ENCODE assay signal across 26 cellular contexts in genomic region chr19:30341646-30342201, GRCh38. TPM values are rescaled to one million over a fixed set of nuclear protein-coding genes. Genes with fewer than 3 reads are reported as not detected.
"Had no signal": no experiment of that assay in that cellular context is flagged by ENCODE, and none has a peak within 500 bp of the region (broad histone marks: within the 10 kb centered on the region; RNA-seq: fewer than 3 reads in every experiment).

No MANE protein-coding gene starts in this region.

- H3K36me3 Mint-ChIP-seq: activated naive CD4-positive, alpha-beta T cell treated with anti-CD3 and anti-CD28 coated beads, Interleukin-2, amount 50 U/mL, for 72 hours; naive thymus-derived CD8-positive, alpha-beta T cell had no signal

- H3K4me1 Mint-ChIP-seq: activated CD4-positive, alpha-beta T cell treated with anti-CD3 and anti-CD28 coated beads, Interleukin-2, amount 10 ng/mL, durations not matched to agents 24 days and 14 days; naive thymus-derived CD8-positive, alpha-beta T cell had no signal

- ATAC-seq: activated CD4-positive, CD25-positive, alpha-beta regulatory T cell treated with anti-CD3 and anti-CD28 coated beads, Interleukin-2, amount 50 U/mL, for 24 hours; activated CD8-positive, alpha-beta T cell treated with anti-CD3 and anti-CD28 coated beads, Interleukin-2, amount 10 ng/mL, durations not matched to agents 7 days and 5 days; activated naive CD4-positive, alpha-beta T cell treated with anti-CD3 and anti-CD28 coated beads, Interleukin-2, amount 50 U/mL, for 72 hours; esophagus mucosa; gastrocnemius medialis; naive thymus-derived CD8-positive, alpha-beta T cell had no signal

- H3K27ac Mint-ChIP-seq: activated CD4-positive, alpha-beta T cell treated with anti-CD3 and anti-CD28 coated beads, Interleukin-2, amount 10 ng/mL, durations not matched to agents 24 days and 14 days; activated CD8-positive, alpha-beta T cell treated with anti-CD3 and anti-CD28 coated beads, Interleukin-2, amount 10 ng/mL, durations not matched to agents 7 days and 5 days; activated naive CD4-positive, alpha-beta T cell treated with anti-CD3 and anti-CD28 coated beads, Interleukin-2, amount 50 U/mL, for 72 hours; naive thymus-derived CD8-positive, alpha-beta T cell; progenitor cell of endocrine pancreas had no signal

- H3K4me3 Mint-ChIP-seq: activated CD4-positive, alpha-beta T cell treated with anti-CD3 and anti-CD28 coated beads, Interleukin-2, amount 10 ng/mL, durations not matched to agents 24 days and 14 days; activated CD8-positive, alpha-beta T cell treated with anti-CD3 and anti-CD28 coated beads, Interleukin-2, amount 10 ng/mL, durations not matched to agents 7 days and 5 days; naive thymus-derived CD8-positive, alpha-beta T cell had no signal

- H3K27ac ChIP-seq: gastrocnemius medialis, left ventricle myocardium inferior, sigmoid colon, thoracic aorta, upper lobe of left lung, VCaP had no signal

- H3K36me3 ChIP-seq: gastrocnemius medialis, left ventricle myocardium inferior, sigmoid colon, thoracic aorta, upper lobe of left lung had no signal

- H3K4me3 ChIP-seq: gastrocnemius medialis, left ventricle myocardium inferior, sigmoid colon, thoracic aorta, upper lobe of left lung had no signal

- DNase-seq: activated CD4-positive, alpha-beta T cell treated with anti-CD3 and anti-CD28 coated beads, Interleukin-2, amount 10 ng/mL, durations not matched to agents 24 days and 14 days; activated CD8-positive, alpha-beta T cell treated with anti-CD3 and anti-CD28 coated beads, Interleukin-2, amount 10 ng/mL, durations not matched to agents 7 days and 5 days; activated gamma-delta T cell treated with Interleukin-2 at 50 U/mL for 16 hours; aorta; central memory CD4-positive, alpha-beta T cell; dermis blood vessel endothelial cell; effector memory CD4-positive, alpha-beta T cell; gastrocnemius medialis; hypothalamus; left ventricle myocardium inferior; naive thymus-derived CD8-positive, alpha-beta T cell; retina; sigmoid colon; stimulated activated CD4-positive, alpha-beta T cell treated with anti-CD3 and anti-CD28 coated beads, Interleukin-4, amount 100 ng/mL, for 1 hour; stimulated activated naive CD4-positive, alpha-beta T cell; upper lobe of left lung had no signal

- H3K9me3 ChIP-seq: gastrocnemius medialis, left ventricle myocardium inferior, sigmoid colon, thoracic aorta, upper lobe of left lung had no signal

- H3K4me1 ChIP-seq: gastrocnemius medialis, left ventricle myocardium inferior, upper lobe of left lung had no signal

- H3K27me3 ChIP-seq: gastrocnemius medialis, sigmoid colon, upper lobe of left lung had no signal

- H3K27me3 Mint-ChIP-seq: activated CD4-positive, alpha-beta T cell treated with anti-CD3 and anti-CD28 coated beads, Interleukin-2, amount 10 ng/mL, durations not matched to agents 24 days and 14 days; naive thymus-derived CD8-positive, alpha-beta T cell; progenitor cell of endocrine pancreas had no signal

RNA-seq across cellular contexts. Expression of gene ZNF536, which starts 30.5 kb away (rescaled TPM):
- total RNA-seq: activated CD4-positive, alpha-beta T cell treated with anti-CD3 and anti-CD28 coated beads, Interleukin-2, amount 10 ng/mL, durations not matched to agents 24 days and 14 days; activated CD8-positive, alpha-beta T cell treated with anti-CD3 and anti-CD28 coated beads, Interleukin-2, amount 10 ng/mL, durations not matched to agents 7 days and 5 days; activated naive CD4-positive, alpha-beta T cell treated with anti-CD3 and anti-CD28 coated beads, Interleukin-2, amount 50 U/mL, for 72 hours; dermis blood vessel endothelial cell; endothelial cell of umbilical vein; lung microvascular endothelial cell; naive thymus-derived CD8-positive, alpha-beta T cell; osteocyte; T-helper 2 cell treated with Interferon-gamma antibody and Interleukin-4, amounts not matched to agents 100 ng/mL and 5 ng/mL, for 36 hours had no signal
